Comparison of ENCODE assay signal across 9 cellular contexts in the genomic region with DNA sequence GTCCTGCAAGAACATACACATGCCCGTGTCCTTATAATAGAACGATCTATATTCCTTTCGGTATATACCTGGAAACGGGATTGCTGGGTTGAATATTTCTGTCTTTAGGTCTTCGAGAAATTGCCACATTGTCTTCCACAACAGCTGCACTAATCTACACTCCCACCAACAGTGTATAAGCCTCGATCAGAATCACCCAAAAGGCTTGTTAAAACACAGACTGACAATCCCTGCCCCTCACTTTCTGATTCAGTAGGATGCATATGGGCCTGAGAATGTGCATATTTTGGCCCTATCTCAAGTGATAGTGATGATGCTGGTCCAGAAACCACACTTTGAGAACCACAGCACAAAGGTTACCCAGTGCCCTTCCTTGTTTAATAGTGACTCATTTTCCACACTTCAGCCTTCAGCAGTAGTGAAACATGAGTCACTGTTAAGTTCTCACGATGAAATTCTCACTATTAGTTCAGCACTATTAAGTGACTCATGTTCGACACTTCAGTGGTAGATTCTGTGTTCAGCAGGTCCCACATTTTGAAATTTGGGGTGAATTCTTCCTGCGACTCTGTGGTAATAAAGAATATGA.
DNase-seq lines count a peak whose midpoint lies in the region; ATAC-seq and TF ChIP-seq lines count a peak whose summit lies in the region.
"Had no signal": no experiment of that assay in that cellular context is flagged by ENCODE, and none has a peak within 500 bp of the region (broad histone marks: within the 10 kb centered on the region; RNA-seq: fewer than 3 reads in every experiment).

No MANE protein-coding gene starts in this region.

- 85 to 92% methylated on average over 9 of the region's 9 CpGs for WGBS in thyroid gland, 2 donors

- no peak for TF ChIP-seq POLR2A in thyroid gland (IDR thresholded peaks at IDR 0.05)

- intact Hi-C loops in thyroid gland (cut with DNase I) = no loop called here

- DNase-seq in iris pigment epithelial cell (ENCODE audit: low read depth) = peak; percentile 2
- DNase-seq in thyroid gland = no peak
- no peak for DNase-seq in superior temporal gyrus (ENCODE audit: extremely low spot score)
- DNase-seq in NCI-H146 (lab: John Stamatoyannopoulos, UW) = no peak
- DNase-seq: immature natural killer cell had no signal

- H3K36me3 ChIP-seq in thyroid gland = no peaks in the 10 kb centered on the region
- H3K36me3 ChIP-seq: neutrophil had no signal

- H3K27me3 ChIP-seq in thyroid gland = no peaks in the 10 kb centered on the region
- H3K27me3 ChIP-seq: neutrophil had no signal

- ATAC-seq in GM18502 (IDR thresholded peaks at IDR 0.05; ENCODE audit: poor library complexity, unreplicated experiment) = peak; percentile 85
- ATAC-seq in GM21367 (IDR thresholded peaks at IDR 0.05; ENCODE audit: unreplicated experiment) = peak; percentile 89
- peak; percentile 81 for ATAC-seq in HG03565 (IDR thresholded peaks at IDR 0.05; ENCODE audit: unreplicated experiment)

- H3K4me3 ChIP-seq in thyroid gland (replicated peaks in 1 of 3) = no peak overlapping the region

- TF ChIP-seq CTCF in thyroid gland (IDR thresholded peaks at IDR 0.05) = no peak

- H3K4me1 ChIP-seq in thyroid gland = no peaks in the 10 kb centered on the region

- H3K9me3 ChIP-seq in thyroid gland = no peaks in the 10 kb centered on the region
- H3K9me3 ChIP-seq: neutrophil had no signal

- H3K27ac ChIP-seq in thyroid gland = no peak overlapping the region
- H3K27ac ChIP-seq: neutrophil had no signal
